In the genomic region with DNA sequence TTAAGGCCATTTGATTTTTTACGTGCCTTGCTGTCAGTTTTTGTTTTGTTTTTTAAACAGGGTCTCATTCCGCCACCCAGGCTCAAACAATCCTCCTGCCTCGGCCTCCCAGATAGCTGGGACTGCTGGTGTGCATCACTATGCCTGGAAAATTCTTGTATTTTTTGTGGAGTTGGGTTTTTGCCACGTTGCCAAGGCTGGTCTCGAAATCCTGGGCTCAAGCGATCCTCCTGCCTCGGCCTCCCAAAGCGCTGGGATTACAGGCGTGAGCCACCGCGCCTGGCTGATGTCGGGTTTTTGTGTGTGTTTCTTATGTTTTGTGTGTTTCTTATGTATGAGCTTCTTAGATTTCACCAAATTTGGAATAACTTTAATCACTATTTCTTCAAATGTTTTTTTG, we compare ENCODE assay signal across 23 cellular contexts.
"Had no signal": no experiment of that assay in that cellular context is flagged by ENCODE, and none has a peak within 500 bp of the region (broad histone marks: within the 10 kb centered on the region; RNA-seq: fewer than 3 reads in every experiment).

No MANE protein-coding gene starts in this region.

- H3K4me1 ChIP-seq: gastrocnemius medialis, psoas muscle, right lobe of liver had no signal

- H3K27me3 ChIP-seq: neural progenitor cell, right lobe of liver had no signal

- H3K4me1 Mint-ChIP-seq: nephron; neural progenitor cell; stimulated activated naive CD8-positive, alpha-beta T cell treated with anti-CD3 and anti-CD28 coated beads, Interleukin-15, amount 100 ng/mL, for 72 hours had no signal

- H3K4me3 Mint-ChIP-seq: naive thymus-derived CD4-positive, alpha-beta T cell; nephron; neural progenitor cell; stimulated activated naive CD8-positive, alpha-beta T cell treated with anti-CD3 and anti-CD28 coated beads, Interleukin-15, amount 100 ng/mL, for 72 hours had no signal

- H3K9me3 Mint-ChIP-seq: neural progenitor cell; stimulated activated naive CD8-positive, alpha-beta T cell treated with anti-CD3 and anti-CD28 coated beads, Interleukin-15, amount 100 ng/mL, for 72 hours had no signal

- H3K27ac ChIP-seq: dorsolateral prefrontal cortex, epithelial cell of prostate, gastrocnemius medialis, neural progenitor cell, psoas muscle, right lobe of liver, suprapubic skin, transverse colon had no signal

- H3K36me3 Mint-ChIP-seq: neural progenitor cell had no signal

- DNase-seq: central memory CD4-positive, alpha-beta T cell; effector CD4-positive, alpha-beta T cell; foreskin fibroblast; left colon; mesenchymal stem cell; midbrain; naive thymus-derived CD4-positive, alpha-beta T cell; psoas muscle; right lobe of liver; stimulated activated CD4-positive, alpha-beta T cell treated with anti-CD3 and anti-CD28 coated beads, Interleukin-12 subunit alpha, Interleukin-12 subunit beta, amount 100 ng/mL, for 4 hours; stimulated activated CD4-positive, alpha-beta T cell treated with anti-CD3 and anti-CD28 coated beads, Interleukin-1b, Interleukin-23, amount 100 ng/mL, for 48 hours; stimulated activated CD4-positive, alpha-beta T cell treated with anti-CD3 and anti-CD28 coated beads, Interleukin-4, amount 100 ng/mL, for 1 hour; stimulated activated naive CD4-positive, alpha-beta T cell; stimulated activated naive CD8-positive, alpha-beta T cell treated with anti-CD3 and anti-CD28 coated beads, Interleukin-15, amount 100 ng/mL, for 72 hours; transverse colon had no signal

- H3K4me3 ChIP-seq: dorsolateral prefrontal cortex, gastrocnemius medialis, neural progenitor cell, psoas muscle, right lobe of liver, smooth muscle cell, suprapubic skin, transverse colon had no signal

- ATAC-seq: esophagus mucosa; gastrocnemius medialis; left colon; naive thymus-derived CD4-positive, alpha-beta T cell; psoas muscle; right lobe of liver; stimulated activated naive CD8-positive, alpha-beta T cell treated with anti-CD3 and anti-CD28 coated beads, Interleukin-15, amount 100 ng/mL, for 72 hours had no signal

- H3K27ac Mint-ChIP-seq: naive thymus-derived CD4-positive, alpha-beta T cell; nephron; neural progenitor cell; stimulated activated naive CD8-positive, alpha-beta T cell treated with anti-CD3 and anti-CD28 coated beads, Interleukin-15, amount 100 ng/mL, for 72 hours had no signal

- H3K9me3 ChIP-seq: gastrocnemius medialis, psoas muscle, right lobe of liver, suprapubic skin, transverse colon had no signal

- H3K36me3 ChIP-seq: gastrocnemius medialis, neural progenitor cell, right lobe of liver, suprapubic skin, transverse colon had no signal
